ENCODE assay signal across 2 cellular contexts in genomic region chr17:49819651-49820050, GRCh38.
TF ChIP-seq lines count a peak whose summit lies in the region.

No MANE protein-coding gene starts in this region.

TF ChIP-seq in GM23338, 12 proteins besides CTCF, POLR2A, EP300 and RAD21 (continued from another document):
- TF ChIP-seq CREB1 (CRISPR knock-in tag; IDR thresholded peaks at IDR 0.05; ENCODE audit: low read depth) (no peak), NANOG (IDR thresholded peaks at IDR 0.05; ENCODE audit: borderline replicate concordance) (no peak), REST (IDR thresholded peaks at IDR 0.05; ENCODE audit: unreplicated experiment) (no peak)

TF ChIP-seq in WTC11, 78 proteins besides CTCF, POLR2A, EP300 and RAD21 (continued from another document):
- no peak for TF ChIP-seq STAT6 (CRISPR knock-in tag; conservative IDR thresholded peaks at IDR 0.05; ENCODE audit: low read depth)
- no peak for TF ChIP-seq NFE2L1 (CRISPR knock-in tag; IDR thresholded peaks at IDR 0.05)
